17 cellular contexts compared by ENCODE assay signal in the genomic region with DNA sequence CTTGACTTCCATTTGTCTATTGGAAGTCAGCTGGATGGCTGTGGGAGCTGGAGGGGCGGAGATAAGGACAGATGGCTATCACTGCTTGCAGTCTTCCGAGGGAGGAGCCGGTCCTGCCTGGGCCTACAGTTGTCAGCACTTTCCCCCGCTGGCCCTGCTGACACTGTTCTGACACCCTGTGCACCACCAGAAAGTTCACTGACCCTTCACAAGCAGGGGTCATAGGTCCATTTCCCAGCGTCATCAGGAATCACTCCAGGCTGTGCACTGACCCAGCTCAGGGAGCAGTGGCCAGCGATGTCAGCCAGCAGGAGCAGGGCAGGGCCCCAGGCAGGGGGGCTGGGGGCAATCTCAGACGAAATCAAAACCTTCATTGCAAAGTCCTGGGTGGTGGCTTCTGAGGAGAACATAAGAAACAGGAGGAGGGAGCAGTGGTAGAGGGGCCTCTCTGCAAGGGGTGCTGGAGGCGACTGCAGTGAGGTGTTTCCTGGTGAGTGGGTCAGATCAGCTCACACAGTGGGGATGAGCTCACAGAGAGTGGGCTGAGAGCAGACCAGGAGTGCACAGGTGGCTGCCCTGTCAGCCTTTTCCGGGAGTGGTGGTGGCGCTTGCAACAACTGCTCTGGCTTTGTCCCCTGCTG. TPM values are rescaled to one million over a fixed set of nuclear protein-coding genes. Genes with fewer than 3 reads are reported as not detected.
DNase-seq lines count a peak whose midpoint lies in the region; ATAC-seq, FAIRE-seq and TF ChIP-seq lines count a peak whose summit lies in the region.
"Had no signal": no experiment of that assay in that cellular context is flagged by ENCODE, and none has a peak within 500 bp of the region (broad histone marks: within the 10 kb centered on the region; RNA-seq: fewer than 3 reads in every experiment).

No MANE protein-coding gene starts in this region.

- no peak for FAIRE-seq in GM19239 (lab: Jason Lieb, UNC)
- FAIRE-seq: bronchial epithelial cell had no signal

- DNase-seq in CMK (ENCODE audit: low read depth) (peak; percentile 52), NCI-H524 treated with DMSO at 0.1 percent for 48 hours (lab: John Stamatoyannopoulos, UW) (peak; percentile 52), glutamatergic neuron (peak; percentile 50), GM19239 (ENCODE audit: insufficient read length, low spot score) (no peak), ureter (ENCODE audit: low spot score) (no peak)
- DNase-seq: activated CD4-positive, alpha-beta T cell treated with anti-CD3 and anti-CD28 coated beads for 4 hours; COR-L47; gastrocnemius medialis; immature natural killer cell; NCI-H1694 treated with DMSO at 0.1 percent for 48 hours; NCI-H526 treated with DMSO at 0.1 percent for 48 hours; T-helper 1 cell had no signal

- H3K4me3 Mint-ChIP-seq in glutamatergic neuron (ENCODE audit: unreplicated experiment) (peak overlapping the region; percentile 66), nephron (no peak overlapping the region)
- H3K4me3 Mint-ChIP-seq: activated naive CD8-positive, alpha-beta T cell; immature natural killer cell had no signal

- H3K4me1 Mint-ChIP-seq in glutamatergic neuron (ENCODE audit: low read depth, unreplicated experiment) (peaks cover 22% of the 10 kb centered on the region), nephron (peaks cover 39% of the 10 kb centered on the region)
- H3K4me1 Mint-ChIP-seq: immature natural killer cell had no signal

- peak overlapping the region; percentile 82 for H3K27ac Mint-ChIP-seq in glutamatergic neuron (ENCODE audit: unreplicated experiment)
- H3K27ac Mint-ChIP-seq in nephron = peak overlapping the region in 2 of 3 experiments; percentile 39 to 83
- H3K27ac Mint-ChIP-seq: activated naive CD8-positive, alpha-beta T cell; immature natural killer cell had no signal

- H3K9me3 Mint-ChIP-seq in glutamatergic neuron (ENCODE audit: unreplicated experiment) (peaks cover 6% of the 10 kb centered on the region), nephron (no peaks in the 10 kb centered on the region)

- TF ChIP-seq CTCF in glutamatergic neuron (IDR thresholded peaks at IDR 0.05; ENCODE audit: partially characterized antibody, unreplicated experiment) (no peak), nephron (IDR thresholded peaks at IDR 0.05; ENCODE audit: unreplicated experiment in 3 of 3) (no peak)

- no peak for ATAC-seq in GM19395 (IDR thresholded peaks at IDR 0.05; ENCODE audit: unreplicated experiment)
- no peak for ATAC-seq in GM19351 (IDR thresholded peaks at IDR 0.05; ENCODE audit: unreplicated experiment)
- ATAC-seq: gastrocnemius medialis had no signal

- H3K27me3 Mint-ChIP-seq in glutamatergic neuron (ENCODE audit: unreplicated experiment) = peaks cover 9% of the 10 kb centered on the region
- H3K27me3 Mint-ChIP-seq in nephron (ENCODE audit: low read depth) = peaks cover 6% of the 10 kb centered on the region

- H3K36me3 Mint-ChIP-seq in glutamatergic neuron (ENCODE audit: unreplicated experiment) (peaks cover 9% of the 10 kb centered on the region), nephron (ENCODE audit: low read depth) (no peaks in the 10 kb centered on the region)
- H3K36me3 Mint-ChIP-seq: activated naive CD8-positive, alpha-beta T cell; immature natural killer cell had no signal

RNA-seq across cellular contexts. Expression of a gene that starts 26.5 kb away (rescaled TPM):
- total RNA-seq in glutamatergic neuron (ENCODE audit: unreplicated experiment) (7.3 TPM), ureter (78.9 TPM)

Comparison
In these comparisons a context has a peak if more than half of its experiments do, and no peak if none do; other contexts are left out.
1. DNase-seq: peak in CMK (single experiment), NCI-H524 treated with DMSO at 0.1 percent for 48 hours (single experiment) and glutamatergic neuron (single experiment); none in GM19239 (single experiment) and ureter (single experiment).